ENCODE assay signal across 8 cellular contexts in genomic region chr20:32762754-32763201, GRCh38. TPM values are rescaled to one million over a fixed set of nuclear protein-coding genes. Genes with fewer than 3 reads are reported as not detected.
A peak's percentile ranks its signal among the peaks of the same experiment; 100 is the strongest.
DNase-seq lines count a peak whose midpoint lies in the region; ATAC-seq, FAIRE-seq and TF ChIP-seq lines count a peak whose summit lies in the region.

No MANE protein-coding gene starts in this region.

- H3K27me3 ChIP-seq in A673 (replicated peaks; ENCODE audit: insufficient read depth, low read depth, low read length, poor library complexity) = no peaks in the 10 kb centered on the region
- H3K27me3 ChIP-seq in K562 (ENCODE audit: control insufficient read depth in 2 of 2, insufficient read depth in 2 of 2, low read length in 2 of 2) = no peaks in the 10 kb centered on the region
- no peaks in the 10 kb centered on the region for H3K27me3 ChIP-seq in transverse colon

- peak overlapping the region; percentile 86 to 90 for H3K9ac ChIP-seq in K562 (ENCODE audit: insufficient read depth in 1 of 2, low read depth in 2 of 2, low read length in 2 of 2)

- intact Hi-C loops in A673 (cut with micrococcal nuclease; ENCODE audit: unreplicated experiment) (no loop called here), K562 (cut with micrococcal nuclease) (loop anchor here (5.0 kb wide), 1 partner anchor 80 kb away; no protein-coding TSS in a partner anchor), lower leg skin (cut with DNase I; ENCODE audit: low total_unique reads) (no loop called here), transverse colon (cut with DNase I; ENCODE audit: low total_unique reads) (no loop called here)

- ATAC-seq in K562 = peak; percentile 3; the same call in 2 of the 3 replicates
- ATAC-seq in GM19397 (IDR thresholded peaks at IDR 0.05; ENCODE audit: unreplicated experiment) = no peak

- H3K27ac ChIP-seq in A673 (ENCODE audit: low read depth, low read length, poor library complexity, severe bottlenecking) (peak overlapping the region; percentile 37), K562 (ENCODE audit: extremely low read depth, low read depth, low read length) (peak overlapping the region; percentile 86), transverse colon (peak overlapping the region; percentile 14 to 62 (median 20))

- H3K9me3 ChIP-seq in A673 (ENCODE audit: low read depth, low read length, poor library complexity, severe bottlenecking) = no peaks in the 10 kb centered on the region
- H3K9me3 ChIP-seq in K562 (replicated peaks; ENCODE audit: control insufficient read depth, insufficient read depth, low read depth, low read length) = no peaks in the 10 kb centered on the region
- no peaks in the 10 kb centered on the region for H3K9me3 ChIP-seq in transverse colon

- WGBS in K562 (ENCODE audit: insufficient coverage, low coverage, missing lambda C conversion rate) = 3% methylated on average over 12 of the region's 30 CpGs
- 1% methylated on average over 14 to 28 of the region's 30 CpGs for WGBS in lower leg skin, 2 donors
- WGBS in transverse colon (ENCODE audit: low coverage in 1 of 2), 2 donors = 1% methylated on average over 30 of the region's 30 CpGs; no CpG with 5 or more reads in 1 of the 2 donors

- BruUV-seq in A673 (replicated peaks; lab: Mats Ljungman, UMichigan) (no TSS peak), K562 (replicated peaks; lab: Mats Ljungman, UMichigan) (no TSS peak)

- TF ChIP-seq CTCF in A673 (conservative IDR thresholded peaks at IDR 0.05; ENCODE audit: low read depth, low read length) = no peak
- no peak for TF ChIP-seq CTCF in GM13976 (IDR thresholded peaks at IDR 0.05; ENCODE audit: borderline replicate concordance, control extremely low read depth, extremely low read depth, insufficient read depth, missing control alignments)
- TF ChIP-seq CTCF in K562 (IDR thresholded peaks at IDR 0.05 in 2 of 3, conservative IDR thresholded peaks at IDR 0.05 in 1 of 3; ENCODE audit: insufficient read depth in 2 of 3, low read depth in 1 of 3, low read length in 3 of 3) = no peak
- no peak for TF ChIP-seq CTCF in lower leg skin (IDR thresholded peaks at IDR 0.05)
- TF ChIP-seq CTCF in transverse colon (IDR thresholded peaks at IDR 0.05) = no peak

- peaks cover 52% of the 10 kb centered on the region for H3K79me2 ChIP-seq in K562 (ENCODE audit: control insufficient read depth, insufficient read depth, low read length)

- H3K36me3 ChIP-seq in A673 (ENCODE audit: insufficient read depth, low read length, poor library complexity, severe bottlenecking) (no peaks in the 10 kb centered on the region), K562 (ENCODE audit: control insufficient read depth, insufficient read depth, low read length) (peaks cover 30% of the 10 kb centered on the region; the same call in 2 of the 3 replicates), transverse colon (no peaks in the 10 kb centered on the region)

- TF ChIP-seq RAD21 in K562 (CRISPR knock-in tag; conservative IDR thresholded peaks at IDR 0.05 in 1 of 2, IDR thresholded peaks at IDR 0.05 in 1 of 2) = no peak

- CTCF ChIA-PET in A673 (lab: Charles Lee) = interaction anchor here (0.6 kb wide), 1 partner anchor 16 kb away, joined by 5 read pairs; no protein-coding TSS in a partner anchor
- CTCF ChIA-PET in K562 (lab: Yijun Ruan, JAX; ENCODE audit: low intra/inter-chr PET ratio) = no interaction called here

- TF ChIP-seq POLR2A in K562 (conservative IDR thresholded peaks at IDR 0.05) (no peak), lower leg skin (IDR thresholded peaks at IDR 0.05) (no peak), transverse colon (IDR thresholded peaks at IDR 0.05) (no peak)

- TF ChIP-seq EP300 in K562 (IDR thresholded peaks at IDR 0.05; ENCODE audit: low read length) (no peak), transverse colon (IDR thresholded peaks at IDR 0.05; ENCODE audit: low read depth) (no peak)

- peak overlapping the region; percentile 89 for H3K4me2 ChIP-seq in K562 (ENCODE audit: insufficient read depth, low read length)

- no peaks in the 10 kb centered on the region for H3K9me1 ChIP-seq in K562 (ENCODE audit: control insufficient read depth, insufficient read depth, low read length)

- H4K20me1 ChIP-seq in K562 (replicated peaks; ENCODE audit: control insufficient read depth, insufficient read depth, low read length) = no peaks in the 10 kb centered on the region; the same call in 1 of the 2 replicates

- peak overlapping the region; percentile 88 for H3K4me3 ChIP-seq in A673 (ENCODE audit: low read depth, low read length, poor library complexity, severe bottlenecking)
- H3K4me3 ChIP-seq in K562 = peak overlapping the region; percentile 90
- peak overlapping the region; percentile 73 for H3K4me3 ChIP-seq in lower leg skin (ENCODE audit: low read depth, poor library complexity, severe bottlenecking)
- peak overlapping the region; percentile 81 to 87 (median 84) for H3K4me3 ChIP-seq in transverse colon

- peaks cover 13% of the 10 kb centered on the region for H3K4me1 ChIP-seq in A673 (ENCODE audit: insufficient read depth, low read length, poor library complexity, severe bottlenecking)
- peaks cover 27 to 57% of the 10 kb centered on the region in 2 experiments; a peak in 4 of 5 replicates for H3K4me1 ChIP-seq in K562 (replicated peaks in 1 of 2; ENCODE audit: control insufficient read depth in 2 of 2, insufficient read depth in 2 of 2, low read length in 2 of 2)
- H3K4me1 ChIP-seq in transverse colon = peaks cover 9 to 17% (median 13%) of the 10 kb centered on the region in 4 donors

- no peak for FAIRE-seq in K562 (lab: Jason Lieb, UNC)

- H2AFZ ChIP-seq in K562 (ENCODE audit: low read depth, low read length) = peak overlapping the region; percentile 63

- POLR2A ChIA-PET in A673 (lab: Charles Lee; ENCODE audit: low non-redundant PET) = no interaction called here
- POLR2A ChIA-PET in K562 (lab: Yijun Ruan, JAX) = interaction anchor here (0.6 to 3.7 kb wide), 15 partner anchors 8 to 651 kb away, joined by 3 to 30 read pairs (median 6); partner anchors contain the start of gene COMMD7

- DNase-seq in A673 (ENCODE audit: low spot score) (peak; percentile 32), GM13976 (ENCODE audit: low spot score) (peak; percentile 58), NAMALWA (ENCODE audit: low spot score) (peak; percentile 41), K562 (ENCODE audit: extremely low read depth in 1 of 4, low spot score in 3 of 4) (peak in 2 of 4 experiments; percentile 38 to 48), lower leg skin (ENCODE audit: low spot score in 2 of 2) (no peak), transverse colon (no peak), DMS 273 (lab: John Stamatoyannopoulos, UW; ENCODE audit: unreplicated experiment) (no peak)

- in situ Hi-C loops in GM13976 (cut with MboI; ENCODE audit: low sequenced_read_pairs, unreplicated experiment) = no loop called here
- in situ Hi-C loops in K562 (cut with MboI) = loop anchor here (5.0 kb wide), 1 partner anchor 80 kb away; no protein-coding TSS in a partner anchor
- in situ Hi-C loops in transverse colon (cut with MboI; ENCODE audit: low pct_ligation_motif_present in 1 of 4, low pct_unique_long_range_greater_than_20kb in 1 of 4, low sequenced_read_pairs in 3 of 4) = no loop called here

RNA-seq across cellular contexts. Expression of gene DNMT3B, which starts 0.6 kb away (rescaled TPM):
- total RNA-seq in A673 (2021) = 3.8 and 5.7 TPM in 2 replicates
- 81.8 and 85.1 TPM in 2 replicates for total RNA-seq in K562 (2011; cell fraction: chromatin; rRNA removed; ENCODE audit: low replicate concordance)
- total RNA-seq in K562 (2011; cell fraction: nucleolus; rRNA removed) = 51.8 and 54.4 TPM in 2 replicates
- 68.3 and 91.9 TPM in 2 replicates for total RNA-seq in K562 (2011; cell fraction: nucleoplasm; rRNA removed)
- total RNA-seq in K562 (2014; rRNA removed) = 49.1 and 53.9 TPM in 2 replicates
- 37.2 and 37.5 TPM in 2 replicates for total RNA-seq in K562 (2014; rRNA removed; fragmentation: Illumina TruSeq; extraction: Trizol)
- total RNA-seq in K562 (2015; rRNA removed; fragmentation: Illumina TruSeq; extraction: Trizol) = 34.4 and 35.3 TPM in 2 replicates
- total RNA-seq in K562 (2021) = 69.5 and 74.8 TPM in 2 replicates
- 41.7 and 60.2 TPM in 2 replicates for polyA plus RNA-seq in K562 (2011; rRNA removed)
- 40.1 and 59.1 TPM in 2 replicates for polyA plus RNA-seq in K562 (2011; cell fraction: cytosol; rRNA removed)
- 103 and 127 TPM in 2 replicates for polyA plus RNA-seq in K562 (2011; cell fraction: nucleus; rRNA removed)
- 27.1 and 34.4 TPM in 2 replicates for polyA plus RNA-seq in K562 (2012)
- 61.3 and 64.6 TPM in 2 replicates for polyA plus RNA-seq in K562 (2014; fragmentation: Illumina TruSeq; extraction: Trizol)
- 10 to 100 TPM in 1 of 2 experiments, 1 to 10 TPM in 1; 9.3 to 11.5 TPM for polyA plus RNA-seq in K562 (2014; fragmentation: Nextera tagmentation; extraction: Ambion mirVana)
- 55.5 and 57.3 TPM in 2 replicates for polyA plus RNA-seq in K562 (2014; rRNA removed)
- 18.7 and 34.9 TPM in 2 replicates for polyA minus RNA-seq in K562 (2011; rRNA and poly(A)+ RNA removed)
- polyA minus RNA-seq in K562 (2011; cell fraction: cytosol; rRNA and poly(A)+ RNA removed) = 35.8 and 43.3 TPM in 2 replicates
- 25.0 and 26.7 TPM in 2 replicates for polyA minus RNA-seq in K562 (2011; cell fraction: nucleus; rRNA and poly(A)+ RNA removed)
- total RNA-seq in lower leg skin = 1 to 10 TPM; 2.0 to 3.4 (median 2.7) TPM
- total RNA-seq in transverse colon = 1 to 10 TPM in 1 of 4 donors, under 1 TPM in 3; 0.37 to 6.8 (median 0.67) TPM

RNA-seq across cellular contexts. Expression of gene COMMD7, which starts 19.5 kb away (rescaled TPM):
- 20.0 and 23.5 TPM in 2 replicates for total RNA-seq in A673 (2021)
- 20.0 and 25.5 TPM in 2 replicates for total RNA-seq in K562 (2011; cell fraction: chromatin; rRNA removed; ENCODE audit: low replicate concordance)
- total RNA-seq in K562 (2011; cell fraction: nucleolus; rRNA removed) = 14.6 and 19.0 TPM in 2 replicates
- 18.1 and 26.9 TPM in 2 replicates for total RNA-seq in K562 (2011; cell fraction: nucleoplasm; rRNA removed)
- total RNA-seq in K562 (2014; rRNA removed) = 24.5 and 27.4 TPM in 2 replicates
- 33.3 and 34.7 TPM in 2 replicates for total RNA-seq in K562 (2014; rRNA removed; fragmentation: Illumina TruSeq; extraction: Trizol)
- total RNA-seq in K562 (2015; rRNA removed; fragmentation: Illumina TruSeq; extraction: Trizol) = 33.1 and 34.4 TPM in 2 replicates
- total RNA-seq in K562 (2021) = 39.8 and 41.5 TPM in 2 replicates
- polyA plus RNA-seq in K562 (2011; rRNA removed) = 62.8 and 71.5 TPM in 2 replicates
- polyA plus RNA-seq in K562 (2011; cell fraction: cytosol; rRNA removed) = 47.9 and 63.7 TPM in 2 replicates
- 31.9 and 51.6 TPM in 2 replicates for polyA plus RNA-seq in K562 (2011; cell fraction: nucleus; rRNA removed)
- 52.0 and 91.9 TPM in 2 replicates for polyA plus RNA-seq in K562 (2012)
- 58.2 and 69.1 TPM in 2 replicates for polyA plus RNA-seq in K562 (2014; fragmentation: Illumina TruSeq; extraction: Trizol)
- 10 to 100 TPM; 11.9 to 17.0 TPM for polyA plus RNA-seq in K562 (2014; fragmentation: Nextera tagmentation; extraction: Ambion mirVana)
- polyA plus RNA-seq in K562 (2014; rRNA removed) = 44.5 and 49.7 TPM in 2 replicates
- 21.4 and 30.4 TPM in 2 replicates for polyA minus RNA-seq in K562 (2011; rRNA and poly(A)+ RNA removed)
- polyA minus RNA-seq in K562 (2011; cell fraction: cytosol; rRNA and poly(A)+ RNA removed) = 16.0 and 16.4 TPM in 2 replicates
- polyA minus RNA-seq in K562 (2011; cell fraction: nucleus; rRNA and poly(A)+ RNA removed) = 4.0 and 8.4 TPM in 2 replicates
- 10 to 100 TPM; 16.9 to 21.0 (median 18.7) TPM for total RNA-seq in lower leg skin
- 10 to 100 TPM; 14.3 to 24.8 (median 20.2) TPM for total RNA-seq in transverse colon

RNA-seq across cellular contexts. Expression of gene MAPRE1, which starts 57.0 kb away (rescaled TPM):
- 183 and 201 TPM in 2 replicates for total RNA-seq in A673 (2021)
- total RNA-seq in K562 (2011; cell fraction: chromatin; rRNA removed; ENCODE audit: low replicate concordance) = 21.7 and 45.2 TPM in 2 replicates
- 18.0 and 18.8 TPM in 2 replicates for total RNA-seq in K562 (2011; cell fraction: nucleolus; rRNA removed)
- total RNA-seq in K562 (2011; cell fraction: nucleoplasm; rRNA removed) = 37.0 and 46.5 TPM in 2 replicates
- 94.4 and 103 TPM in 2 replicates for total RNA-seq in K562 (2014; rRNA removed)
- total RNA-seq in K562 (2014; rRNA removed; fragmentation: Illumina TruSeq; extraction: Trizol) = 112 and 120 TPM in 2 replicates
- 93.4 and 95.0 TPM in 2 replicates for total RNA-seq in K562 (2015; rRNA removed; fragmentation: Illumina TruSeq; extraction: Trizol)
- total RNA-seq in K562 (2021) = 136 and 145 TPM in 2 replicates
- 90.6 and 132 TPM in 2 replicates for polyA plus RNA-seq in K562 (2011; rRNA removed)
- polyA plus RNA-seq in K562 (2011; cell fraction: cytosol; rRNA removed) = 41.3 and 89.8 TPM in 2 replicates
- 17.6 and 28.5 TPM in 2 replicates for polyA plus RNA-seq in K562 (2011; cell fraction: nucleus; rRNA removed)
- polyA plus RNA-seq in K562 (2012) = 123 and 150 TPM in 2 replicates
- polyA plus RNA-seq in K562 (2014; fragmentation: Illumina TruSeq; extraction: Trizol) = 141 and 159 TPM in 2 replicates
- 100 to 1,000 TPM; 159 to 203 TPM for polyA plus RNA-seq in K562 (2014; fragmentation: Nextera tagmentation; extraction: Ambion mirVana)
- 137 and 141 TPM in 2 replicates for polyA plus RNA-seq in K562 (2014; rRNA removed)
- polyA minus RNA-seq in K562 (2011; rRNA and poly(A)+ RNA removed) = 123 and 131 TPM in 2 replicates
- 52.6 and 59.4 TPM in 2 replicates for polyA minus RNA-seq in K562 (2011; cell fraction: cytosol; rRNA and poly(A)+ RNA removed)
- 12.0 and 22.7 TPM in 2 replicates for polyA minus RNA-seq in K562 (2011; cell fraction: nucleus; rRNA and poly(A)+ RNA removed)
- 10 to 100 TPM; 44.6 to 60.2 (median 52.8) TPM for total RNA-seq in lower leg skin
- 10 to 100 TPM; 30.3 to 66.8 (median 60.5) TPM for total RNA-seq in transverse colon

Comparison
In these comparisons a context has a peak if more than half of its experiments do, and no peak if none do; other contexts are left out.
1. DNase-seq: peak in A673 (single experiment), GM13976 (single experiment) and NAMALWA (single experiment); none in lower leg skin (0 of 2), transverse colon (single experiment) and DMS 273 (single experiment).
2. H3K27ac ChIP-seq: peak in every context shown above with its lines; median percentile 86 in K562; 37 in A673; 20 in transverse colon.
3. Peak in every context shown above with its lines, with median percentiles within 50 percentile points of each other: H3K4me3 ChIP-seq.